9 cellular contexts compared by ENCODE assay signal in genomic region chr9:106084702-106085101, GRCh38.
"Had no signal": no experiment of that assay in that cellular context is flagged by ENCODE, and none has a peak within 500 bp of the region (broad histone marks: within the 10 kb centered on the region; RNA-seq: fewer than 3 reads in every experiment).

No MANE protein-coding gene starts in this region.

- H3K27ac ChIP-seq: GM23248, HL-60 had no signal

- H3K4me1 ChIP-seq: HAP-1 had no signal

- H3K9me3 ChIP-seq: HAP-1 had no signal

- DNase-seq: GM23248, GOT3, H7, HFFc6, IMR-90 had no signal

- H3K4me3 ChIP-seq: GM23248, HAP-1, K562 had no signal

- ATAC-seq: HCT116, K562 had no signal

- H3K36me3 ChIP-seq: HAP-1 had no signal

- H3K27ac Mint-ChIP-seq: HFFc6 had no signal

- H3K4me3 Mint-ChIP-seq: HFFc6 had no signal
